Comparison of ENCODE assay signal across 17 cellular contexts in genomic region chr7:47525066-47525623, GRCh38. TPM values are rescaled to one million over a fixed set of nuclear protein-coding genes. Genes with fewer than 3 reads are reported as not detected.
DNase-seq lines count a peak whose midpoint lies in the region; ATAC-seq, FAIRE-seq and TF ChIP-seq lines count a peak whose summit lies in the region.
"Had no signal": no experiment of that assay in that cellular context is flagged by ENCODE, and none has a peak within 500 bp of the region (broad histone marks: within the 10 kb centered on the region; RNA-seq: fewer than 3 reads in every experiment).

No MANE protein-coding gene starts in this region.

- ATAC-seq in RWPE2 (ENCODE audit: low read depth): no peak
- no peak for ATAC-seq in HG03442 (IDR thresholded peaks at IDR 0.05; ENCODE audit: unreplicated experiment)
- ATAC-seq: A549; CD8-positive, alpha-beta T cell; HepG2 had no signal

- no peak for TF ChIP-seq CTCF in RWPE2 (IDR thresholded peaks at IDR 0.05; ENCODE audit: poor library complexity, severe bottlenecking)
- TF ChIP-seq CTCF in kidney (IDR thresholded peaks at IDR 0.05; ENCODE audit: borderline replicate concordance, extremely low read depth, insufficient read depth): no peak
- no peak for TF ChIP-seq CTCF in progenitor cell of endocrine pancreas (IDR thresholded peaks at IDR 0.05; ENCODE audit: unreplicated experiment)

- H2BK5ac ChIP-seq in trophoblast cell (ENCODE audit: low read depth, low read length, poor library complexity): no peak overlapping the region

- H4K8ac ChIP-seq in trophoblast cell (ENCODE audit: low read depth, low read length): no peak overlapping the region

- DNase-seq in RWPE2 (ENCODE audit: low spot score) (peak; percentile 21), kidney (peak; percentile 25), trophoblast cell (no peak), progenitor cell of endocrine pancreas (ENCODE audit: low spot score, unreplicated experiment) (no peak)
- no peak for DNase-seq in activated CD4-positive, alpha-beta T cell treated with anti-CD3 and anti-CD28 coated beads, Interleukin-2, amount 50 U/mL, for 1 hour
- no peak for DNase-seq in activated effector memory CD4-positive, alpha-beta T cell treated with anti-CD3 and anti-CD28 coated beads, Interleukin-2, amount 50 U/mL, for 16 hours
- DNase-seq: CD8-positive, alpha-beta T cell; COR-L47; DND-41; GF-D8; HCEC 1CT; HFFc6 had no signal

- no peaks in the 10 kb centered on the region for H3K27me3 Mint-ChIP-seq in progenitor cell of endocrine pancreas

- no peak overlapping the region for H3K4me3 ChIP-seq in RWPE2 (ENCODE audit: severe bottlenecking)
- H3K4me3 ChIP-seq in kidney (ENCODE audit: low read length in 2 of 2): no peak overlapping the region
- peak overlapping the region; percentile 20 for H3K4me3 ChIP-seq in trophoblast cell (ENCODE audit: low read depth, low read length)
- H3K4me3 ChIP-seq: A549 had no signal

- no peak overlapping the region for H3K9ac ChIP-seq in kidney (ENCODE audit: low read length in 2 of 2)
- H3K9ac ChIP-seq in trophoblast cell (ENCODE audit: low read length): no peak overlapping the region

- intact Hi-C loops in kidney (cut with DNase I): no loop called here

- no peak overlapping the region for H4K12ac ChIP-seq in trophoblast cell (ENCODE audit: low read depth, low read length)

- H3K18ac ChIP-seq in trophoblast cell (ENCODE audit: low read length): no peak overlapping the region

- H3K9me3 ChIP-seq in RWPE2 (ENCODE audit: severe bottlenecking): no peaks in the 10 kb centered on the region
- H3K9me3 ChIP-seq in kidney (ENCODE audit: control insufficient read depth in 1 of 2, low read length in 2 of 2): no peaks in the 10 kb centered on the region
- peaks cover 2% of the 10 kb centered on the region for H3K9me3 ChIP-seq in trophoblast cell (ENCODE audit: insufficient read depth, low read depth, low read length)
- H3K9me3 ChIP-seq: A549 had no signal

- H3K4me3 Mint-ChIP-seq in progenitor cell of endocrine pancreas (ENCODE audit: low read depth): no peak overlapping the region
- H3K4me3 Mint-ChIP-seq: CD14-positive monocyte; CD8-positive, alpha-beta T cell; HFFc6 had no signal

- no peak overlapping the region for H2AFZ ChIP-seq in trophoblast cell (ENCODE audit: insufficient read depth, low read length, poor library complexity)

- H3K36me3 ChIP-seq in RWPE2 (ENCODE audit: low read depth): peaks cover 37% of the 10 kb centered on the region
- peaks cover 13 to 50% of the 10 kb centered on the region in 2 donors for H3K36me3 ChIP-seq in kidney (ENCODE audit: control insufficient read depth in 1 of 2, insufficient read depth in 2 of 2, low read length in 2 of 2)
- H3K36me3 ChIP-seq in trophoblast cell (ENCODE audit: control insufficient read depth in 1 of 2, insufficient read depth in 2 of 2, low read length in 2 of 2): peaks cover 59 to 69% of the 10 kb centered on the region in 2 experiments

- H3K4me1 Mint-ChIP-seq in progenitor cell of endocrine pancreas (ENCODE audit: low read depth): peaks cover 16% of the 10 kb centered on the region

- H3K9me3 Mint-ChIP-seq in progenitor cell of endocrine pancreas (ENCODE audit: low read depth): peaks cover 1% of the 10 kb centered on the region
- H3K9me3 Mint-ChIP-seq: CD8-positive, alpha-beta T cell had no signal

- H3K27ac ChIP-seq in RWPE2 (ENCODE audit: poor library complexity, severe bottlenecking) (no peak overlapping the region), kidney (ENCODE audit: low read depth in 2 of 2, low read length in 2 of 2) (no peak overlapping the region), trophoblast cell (ENCODE audit: low read depth, low read length) (no peak overlapping the region)
- H3K27ac ChIP-seq: A549 had no signal

- no peak overlapping the region for H2BK12ac ChIP-seq in trophoblast cell (ENCODE audit: low read length)

- H3K79me2 ChIP-seq in trophoblast cell (ENCODE audit: control insufficient read depth, insufficient read depth, low read length, poor library complexity): peaks cover 20% of the 10 kb centered on the region

- no peaks in the 10 kb centered on the region for H3K4me1 ChIP-seq in RWPE2 (ENCODE audit: insufficient read depth, poor library complexity, severe bottlenecking)
- H3K4me1 ChIP-seq in kidney (ENCODE audit: control insufficient read depth in 1 of 2, insufficient read depth in 1 of 2, low read depth in 1 of 2, low read length in 2 of 2): peaks cover 9 to 26% of the 10 kb centered on the region in 2 donors
- peaks cover 17 to 19% of the 10 kb centered on the region in 2 experiments for H3K4me1 ChIP-seq in trophoblast cell (ENCODE audit: control insufficient read depth in 1 of 2, insufficient read depth in 2 of 2, low read length in 2 of 2)

- peaks cover 30% of the 10 kb centered on the region for H3K36me3 Mint-ChIP-seq in progenitor cell of endocrine pancreas (ENCODE audit: insufficient read depth)
- H3K36me3 Mint-ChIP-seq: CD8-positive, alpha-beta T cell had no signal

- no peak overlapping the region for H3K4me2 ChIP-seq in trophoblast cell (ENCODE audit: low read length)
- H3K4me2 ChIP-seq: A549 had no signal

- FAIRE-seq in kidney (lab: Jason Lieb, UNC): no peak
- FAIRE-seq: A549, HepG2, HTR-8/SVneo had no signal

- H3K27ac Mint-ChIP-seq in progenitor cell of endocrine pancreas: no peak overlapping the region
- H3K27ac Mint-ChIP-seq: CD8-positive, alpha-beta T cell; HFFc6 had no signal

- no peak overlapping the region for H3K14ac ChIP-seq in trophoblast cell (ENCODE audit: low read length)

- no peak overlapping the region for H3K23ac ChIP-seq in trophoblast cell (ENCODE audit: low read length)

- H3K4ac ChIP-seq in trophoblast cell (ENCODE audit: low read depth, low read length): no peak overlapping the region

- H3K27me3 ChIP-seq in RWPE2 (ENCODE audit: insufficient read depth, poor library complexity, severe bottlenecking) (no peaks in the 10 kb centered on the region), trophoblast cell (ENCODE audit: insufficient read depth, low read length) (no peaks in the 10 kb centered on the region)

- H4K91ac ChIP-seq in trophoblast cell (ENCODE audit: low read depth, low read length): no peak overlapping the region

- H3K79me1 ChIP-seq in trophoblast cell (ENCODE audit: low read length): peaks cover 20% of the 10 kb centered on the region

- H2AK5ac ChIP-seq in trophoblast cell (ENCODE audit: low read length): no peak overlapping the region

- H2BK120ac ChIP-seq in trophoblast cell (ENCODE audit: insufficient read depth, low read length, poor library complexity): no peak overlapping the region

- WGBS in trophoblast cell (ENCODE audit: extremely low coverage, insufficient coverage, insufficient read length): no CpG with 5 or more reads among the region's 12 CpGs

RNA-seq across cellular contexts. Expression of gene TNS3, which starts 56.8 kb away (rescaled TPM):
- total RNA-seq in kidney (198 TPM), progenitor cell of endocrine pancreas (117 and 120 TPM in 2 replicates)
- polyA plus RNA-seq in kidney (ENCODE audit: insufficient read depth, low read depth, low replicate concordance): 38.4 TPM
- 85.9 and 86.5 TPM in 2 replicates for polyA plus RNA-seq in trophoblast cell (2013)

Comparison
In these comparisons a context has a peak if more than half of its experiments do, and no peak if none do; other contexts are left out.
1. DNase-seq: peak in RWPE2 (single experiment) and kidney (single experiment); none in trophoblast cell (0 of 2), activated CD4-positive, alpha-beta T cell treated with anti-CD3 and anti-CD28 coated beads, Interleukin-2, amount 50 U/mL, for 1 hour (single experiment), activated effector memory CD4-positive, alpha-beta T cell treated with anti-CD3 and anti-CD28 coated beads, Interleukin-2, amount 50 U/mL, for 16 hours (single experiment) and progenitor cell of endocrine pancreas (single experiment).